In the genomic region with DNA sequence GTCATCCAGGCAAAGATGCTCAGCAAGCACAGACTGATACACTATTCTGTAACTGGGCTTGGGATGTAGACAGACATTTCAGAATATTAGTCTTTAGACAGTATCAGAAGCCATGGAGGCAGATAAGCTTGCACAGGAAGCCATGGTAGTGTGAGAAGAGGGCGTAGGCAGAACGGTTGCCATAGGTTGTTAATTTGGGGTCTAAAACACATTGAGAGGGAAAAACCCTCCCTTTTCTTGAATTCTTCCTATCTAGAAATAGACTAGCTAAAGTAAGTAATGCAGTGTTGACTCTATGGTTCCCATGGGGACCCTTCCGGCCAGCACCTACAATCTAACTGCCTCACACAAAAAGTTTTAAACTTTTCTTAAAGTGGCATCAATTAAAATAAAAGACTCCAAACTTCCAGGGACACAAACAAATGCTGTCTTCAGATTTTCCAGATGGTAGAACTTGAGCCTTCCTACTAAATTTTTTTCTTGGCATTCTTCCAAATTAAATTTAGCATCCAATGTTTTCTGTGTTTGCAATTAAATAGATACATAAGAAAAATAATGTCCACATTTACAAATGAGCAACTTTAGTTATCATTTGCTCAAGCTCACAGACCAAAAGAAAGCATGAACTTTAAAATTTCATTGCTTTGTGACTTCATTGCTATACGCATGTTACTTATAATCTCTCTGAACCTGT, we compare ENCODE assay signal across 10 cellular contexts. TPM values are rescaled to one million over a fixed set of nuclear protein-coding genes. Genes with fewer than 3 reads are reported as not detected.
DNase-seq lines count a peak whose midpoint lies in the region; ATAC-seq and TF ChIP-seq lines count a peak whose summit lies in the region.
"Had no signal": no experiment of that assay in that cellular context is flagged by ENCODE, and none has a peak within 500 bp of the region (broad histone marks: within the 10 kb centered on the region; RNA-seq: fewer than 3 reads in every experiment).

No MANE protein-coding gene starts in this region.

- no peak for ATAC-seq in stimulated activated naive CD8-positive, alpha-beta T cell treated with anti-CD3 and anti-CD28 coated beads, Interleukin-15, Interleukin-2, amounts not matched to agents 100 U/mL and 50 U/mL, for 24 hours
- ATAC-seq in activated T-helper 17 cell treated with anti-CD3 and anti-CD28 coated beads, Interleukin-2, amount 50 U/mL, for 72 hours (replicated peaks), result no peak
- ATAC-seq in right lobe of liver (no peak), GM21529 (IDR thresholded peaks at IDR 0.05; ENCODE audit: unreplicated experiment) (no peak), GM19397 (IDR thresholded peaks at IDR 0.05; ENCODE audit: unreplicated experiment) (no peak)

- no peak for DNase-seq in stimulated activated naive CD8-positive, alpha-beta T cell treated with anti-CD3 and anti-CD28 coated beads, Interleukin-15, Interleukin-2, amounts not matched to agents 100 U/mL and 50 U/mL, for 24 hours
- DNase-seq in right lobe of liver, result no peak
- no peak for DNase-seq in NCI-H526 (lab: John Stamatoyannopoulos, UW)
- DNase-seq in NCI-H2227 treated with DMSO at 0.1 percent for 48 hours (lab: John Stamatoyannopoulos, UW), result no peak
- DNase-seq: Kasumi-1 had no signal

- H3K9me3 Mint-ChIP-seq in stimulated activated naive CD8-positive, alpha-beta T cell treated with anti-CD3 and anti-CD28 coated beads, Interleukin-15, Interleukin-2, amounts not matched to agents 100 ng/mL and 50 ng/mL, for 24 hours, result no peaks in the 10 kb centered on the region
- H3K9me3 Mint-ChIP-seq in activated T-helper 17 cell treated with anti-CD3 and anti-CD28 coated beads, Interleukin-2, amount 50 U/mL, for 72 hours, result no peaks in the 10 kb centered on the region

- WGBS in right lobe of liver (ENCODE audit: insufficient coverage, low coverage, low lambda C conversion rate, missing lambda C conversion rate), result 56% methylated on average over 4 of the region's 4 CpGs

- no peak for TF ChIP-seq CTCF in right lobe of liver (IDR thresholded peaks at IDR 0.05)

- peaks cover 38% of the 10 kb centered on the region for H3K36me3 Mint-ChIP-seq in stimulated activated naive CD8-positive, alpha-beta T cell treated with anti-CD3 and anti-CD28 coated beads, Interleukin-15, Interleukin-2, amounts not matched to agents 100 ng/mL and 50 ng/mL, for 24 hours (ENCODE audit: low read depth)
- peaks cover 63% of the 10 kb centered on the region for H3K36me3 Mint-ChIP-seq in activated T-helper 17 cell treated with anti-CD3 and anti-CD28 coated beads, Interleukin-2, amount 50 U/mL, for 72 hours (ENCODE audit: low read depth)

- peaks cover 0 to 41% (median 15%) of the 10 kb centered on the region in 4 donors for H3K36me3 ChIP-seq in right lobe of liver

- H3K4me3 ChIP-seq in right lobe of liver, result peak overlapping the region in 2 of 3 donors; percentile 88

- H3K27me3 Mint-ChIP-seq in stimulated activated naive CD8-positive, alpha-beta T cell treated with anti-CD3 and anti-CD28 coated beads, Interleukin-15, Interleukin-2, amounts not matched to agents 100 ng/mL and 50 ng/mL, for 24 hours, result no peaks in the 10 kb centered on the region
- no peaks in the 10 kb centered on the region for H3K27me3 Mint-ChIP-seq in activated T-helper 17 cell treated with anti-CD3 and anti-CD28 coated beads, Interleukin-2, amount 50 U/mL, for 72 hours

- H3K4me1 ChIP-seq in right lobe of liver, result peaks cover 0 to 16% (median 6%) of the 10 kb centered on the region in 4 donors

- peak overlapping the region; percentile 10 for H3K27ac Mint-ChIP-seq in stimulated activated naive CD8-positive, alpha-beta T cell treated with anti-CD3 and anti-CD28 coated beads, Interleukin-15, Interleukin-2, amounts not matched to agents 100 ng/mL and 50 ng/mL, for 24 hours
- H3K27ac Mint-ChIP-seq in activated T-helper 17 cell treated with anti-CD3 and anti-CD28 coated beads, Interleukin-2, amount 50 U/mL, for 72 hours, result peak overlapping the region; percentile 24

- H3K27me3 ChIP-seq in right lobe of liver, result no peaks in the 10 kb centered on the region
- H3K27me3 ChIP-seq: thyroid gland had no signal

- peaks cover 34% of the 10 kb centered on the region for H3K4me1 Mint-ChIP-seq in stimulated activated naive CD8-positive, alpha-beta T cell treated with anti-CD3 and anti-CD28 coated beads, Interleukin-15, Interleukin-2, amounts not matched to agents 100 ng/mL and 50 ng/mL, for 24 hours (ENCODE audit: low read depth)
- peaks cover 8% of the 10 kb centered on the region for H3K4me1 Mint-ChIP-seq in activated T-helper 17 cell treated with anti-CD3 and anti-CD28 coated beads, Interleukin-2, amount 50 U/mL, for 72 hours

- H3K9me3 ChIP-seq in right lobe of liver, result no peaks in the 10 kb centered on the region
- H3K9me3 ChIP-seq: thyroid gland had no signal

- H3K4me3 Mint-ChIP-seq in stimulated activated naive CD8-positive, alpha-beta T cell treated with anti-CD3 and anti-CD28 coated beads, Interleukin-15, Interleukin-2, amounts not matched to agents 100 ng/mL and 50 ng/mL, for 24 hours, result peak overlapping the region; percentile 86
- peak overlapping the region; percentile 87 for H3K4me3 Mint-ChIP-seq in activated T-helper 17 cell treated with anti-CD3 and anti-CD28 coated beads, Interleukin-2, amount 50 U/mL, for 72 hours

- no peak for TF ChIP-seq POLR2A in right lobe of liver (IDR thresholded peaks at IDR 0.05)

- intact Hi-C loops in right lobe of liver (cut with DNase I), result no loop called here

- peak overlapping the region in 2 of 3 donors; percentile 92 to 98 for H3K27ac ChIP-seq in right lobe of liver

RNA-seq across cellular contexts. Expression of a gene that starts 1.9 kb away (rescaled TPM):
- 10 to 100 TPM; 61.3 to 67.6 TPM for total RNA-seq in activated T-helper 17 cell treated with anti-CD3 and anti-CD28 coated beads, Interleukin-2, amount 50 U/mL, for 72 hours
- total RNA-seq in right lobe of liver, result 10 to 100 TPM; 11.2 to 20.5 (median 14.4) TPM

RNA-seq across cellular contexts. Expression of a gene that starts 2.1 kb away (rescaled TPM):
- 1 to 10 TPM; 2.3 to 2.4 TPM for total RNA-seq in activated T-helper 17 cell treated with anti-CD3 and anti-CD28 coated beads, Interleukin-2, amount 50 U/mL, for 72 hours
- total RNA-seq in right lobe of liver, result 1 to 10 TPM in 5 of 6 experiments, under 1 TPM in 1; 0.80 to 2.8 (median 1.6) TPM

RNA-seq across cellular contexts. Expression of a gene that starts 29.3 kb away (rescaled TPM):
- 1 to 10 TPM; 1.7 to 2.6 TPM for total RNA-seq in activated T-helper 17 cell treated with anti-CD3 and anti-CD28 coated beads, Interleukin-2, amount 50 U/mL, for 72 hours
- total RNA-seq in right lobe of liver, result 10 to 100 TPM in 1 of 6 experiments, 1 to 10 TPM in 5; 2.5 to 12.7 (median 4.8) TPM

RNA-seq across cellular contexts. Expression of a gene that starts 31.1 kb away (rescaled TPM):
- 10 to 100 TPM; 17.9 to 26.4 TPM for total RNA-seq in activated T-helper 17 cell treated with anti-CD3 and anti-CD28 coated beads, Interleukin-2, amount 50 U/mL, for 72 hours
- 10 to 100 TPM in 4 of 6 experiments, 1 to 10 TPM in 2; 4.4 to 21.2 (median 15.1) TPM for total RNA-seq in right lobe of liver
